ENCODE assay signal across 1 cellular context in the genomic region with DNA sequence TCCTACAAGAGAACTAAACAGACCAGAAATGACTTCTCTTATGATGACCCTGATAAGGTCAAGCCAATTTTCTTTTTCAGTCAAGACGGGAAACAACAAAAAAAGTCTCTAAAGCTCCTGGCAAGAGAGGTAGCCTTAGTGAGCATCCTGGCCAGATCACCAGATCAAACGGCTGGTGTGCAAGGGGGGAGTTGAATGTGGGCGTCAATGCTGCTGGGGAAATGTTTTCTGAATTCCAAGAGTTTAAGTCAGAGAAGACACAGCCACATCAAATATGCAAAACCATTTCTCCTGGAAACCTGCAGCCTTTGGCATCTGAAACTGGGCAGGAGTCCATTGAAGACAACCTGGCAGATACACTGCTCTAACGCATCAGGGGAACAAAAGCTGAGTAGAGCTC.
TF ChIP-seq lines count a peak whose summit lies in the region.

No MANE protein-coding gene starts in this region.

TF ChIP-seq in HCT116, 20 proteins besides CTCF, POLR2A, EP300 and RAD21 (continued from another document):
- TF ChIP-seq ATF3 (IDR thresholded peaks at IDR 0.05) (no peak), SRF (IDR thresholded peaks at IDR 0.05; ENCODE audit: low read depth) (peak; percentile 45; the same call in 1 of the 2 replicates), JUND (IDR thresholded peaks at IDR 0.05) (peak; percentile 93), TCF7L2 (IDR thresholded peaks at IDR 0.05; ENCODE audit: borderline replicate concordance, extremely low read depth, insufficient read depth, insufficient read length) (peak; percentile 81), EGR1 (IDR thresholded peaks at IDR 0.05; ENCODE audit: low read depth) (peak; percentile 93), EZH2phosphoT487 (IDR thresholded peaks at IDR 0.05; ENCODE audit: borderline replicate concordance) (no peak)
